In the genomic region with DNA sequence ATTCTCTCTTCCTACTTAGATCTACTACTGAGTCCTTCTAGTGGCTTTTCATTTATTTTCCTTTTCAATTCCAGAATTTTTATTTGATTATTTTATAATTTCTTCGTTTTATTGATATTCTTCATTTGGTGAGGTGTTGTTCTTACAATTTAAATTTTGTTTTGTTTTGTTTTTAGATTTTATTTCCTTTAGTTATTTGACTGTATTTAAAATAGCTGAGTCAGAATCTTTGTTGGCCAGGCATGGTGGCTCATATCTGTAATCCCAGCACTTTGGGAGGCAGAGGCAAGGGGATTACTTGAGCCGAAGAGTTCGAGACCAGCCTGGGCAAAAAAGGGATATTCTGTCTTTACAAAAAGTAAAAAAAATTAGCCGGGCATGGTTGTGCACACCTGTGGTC, we compare ENCODE assay signal across 27 cellular contexts.
"Had no signal": no experiment of that assay in that cellular context is flagged by ENCODE, and none has a peak within 500 bp of the region (broad histone marks: within the 10 kb centered on the region; RNA-seq: fewer than 3 reads in every experiment).

No MANE protein-coding gene starts in this region.

- H3K4me3 ChIP-seq: left ventricle myocardium inferior, lung, mucosa of descending colon, ovary, right atrium auricular region, skin epidermis, stomach, testis, thyroid gland, transverse colon, upper lobe of left lung, vagina had no signal

- FAIRE-seq: islet of Langerhans, kidney had no signal

- H3K27me3 ChIP-seq: ovary, right atrium auricular region, stomach, testis, thyroid gland, transverse colon, upper lobe of left lung, vagina had no signal

- H3K27ac ChIP-seq: left ventricle myocardium inferior, ovary, right atrium auricular region, skin epidermis, stomach, testis, thyroid gland, transverse colon, upper lobe of left lung, vagina had no signal

- ATAC-seq: left colon; mucosa of descending colon; naive thymus-derived CD4-positive, alpha-beta T cell; natural killer cell treated with Interleukin-12 subunit alpha and Interleukin-12 subunit beta and Interleukin-15 and Interleukin-18, amount 100 ng/mL, for 72 hours; sciatic nerve; stimulated activated naive B cell treated with anti-CD40 and anti-IgM and Interleukin-4, amounts not matched to agents 10 μg/mL and 1 μg/mL and 100 μg/mL, for 72 hours; stimulated activated naive CD8-positive, alpha-beta T cell treated with anti-CD3 and anti-CD28 coated beads, Interleukin-15, Interleukin-2, amounts not matched to agents 100 U/mL and 50 U/mL, for 24 hours had no signal

- DNase-seq: hypothalamus; immature natural killer cell; kidney; left colon; left ventricle myocardium inferior; midbrain; mucosa of descending colon; naive thymus-derived CD4-positive, alpha-beta T cell; ovary; stimulated activated CD4-positive, alpha-beta T cell treated with anti-CD3 and anti-CD28 coated beads, Interleukin-12 subunit alpha, Interleukin-12 subunit beta, amount 100 ng/mL, for 4 hours; stimulated activated CD4-positive, alpha-beta T cell treated with anti-CD3 and anti-CD28 coated beads, Interleukin-15, amount 100 ng/mL, for 24 hours; stimulated activated CD4-positive, alpha-beta T cell treated with anti-CD3 and anti-CD28 coated beads, Interleukin-2, amount 100 ng/mL, for 24 hours; stimulated activated CD4-positive, alpha-beta T cell treated with anti-CD3 and anti-CD28 coated beads, Interleukin-4, amount 100 ng/mL, for 1 hour; stimulated activated naive B cell treated with anti-CD40 and anti-IgM and Interleukin-4, amounts not matched to agents 10 μg/mL and 1 μg/mL and 100 μg/mL, for 72 hours; stimulated activated naive CD8-positive, alpha-beta T cell treated with anti-CD3 and anti-CD28 coated beads, Interleukin-15, Interleukin-2, amounts not matched to agents 100 U/mL and 50 U/mL, for 24 hours; stomach; testis; thyroid gland; transverse colon had no signal

- H3K9me3 ChIP-seq: left ventricle myocardium inferior, mucosa of descending colon, ovary, right atrium auricular region, stomach, testis, thyroid gland, transverse colon, upper lobe of left lung, vagina had no signal

- H3K36me3 ChIP-seq: ovary, vagina had no signal

- H3K4me1 ChIP-seq: right atrium auricular region, testis, thyroid gland, upper lobe of left lung, vagina had no signal
